Comparison of ENCODE assay signal across 8 cellular contexts in genomic region chr6:145736854-145737181, GRCh38. TPM values are rescaled to one million over a fixed set of nuclear protein-coding genes. Genes with fewer than 3 reads are reported as not detected.
DNase-seq lines count a peak whose midpoint lies in the region; TF ChIP-seq lines count a peak whose summit lies in the region.

No MANE protein-coding gene starts in this region.

- H4K91ac ChIP-seq in H9 (ENCODE audit: insufficient read length, low read depth, low read length) = no peak overlapping the region

- H3K23ac ChIP-seq in H9 (ENCODE audit: insufficient read length, low read depth, low read length) = no peak overlapping the region

- POLR2A ChIA-PET in activated CD4-positive, alpha-beta T cell treated with anti-CD3 and anti-CD28 coated beads, Interleukin-2, amount 10 ng/mL, durations not matched to agents 7 days and 5 days (lab: Charles Lee) = no interaction called here

- H3K4ac ChIP-seq in H9 (ENCODE audit: low read depth, low read length) = no peak overlapping the region

- CTCF ChIA-PET in activated CD4-positive, alpha-beta T cell treated with anti-CD3 and anti-CD28 coated beads, Interleukin-2, amount 10 ng/mL, durations not matched to agents 7 days and 5 days (lab: Charles Lee) = interaction anchor here (1.2 to 1.4 kb wide), 2 partner anchors 10 to 186 kb away, joined by 3 to 7 read pairs; no protein-coding TSS in a partner anchor

- H3K56ac ChIP-seq in H9 (ENCODE audit: insufficient read length, low read depth, low read length) = no peak overlapping the region

- H3K9ac ChIP-seq in rectal smooth muscle tissue (ENCODE audit: low read length) (no peak overlapping the region), H9 (ENCODE audit: extremely low read depth, insufficient read length, low read length) (no peak overlapping the region)

- H2AK5ac ChIP-seq in H9 (ENCODE audit: insufficient read length, low read length) = no peak overlapping the region

- H3K27me3 Mint-ChIP-seq in H9 (ENCODE audit: low read depth) = no peaks in the 10 kb centered on the region
- H3K27me3 Mint-ChIP-seq in activated CD4-positive, alpha-beta T cell treated with anti-CD3 and anti-CD28 coated beads, Interleukin-2, amount 10 ng/mL, durations not matched to agents 7 days and 5 days = no peaks in the 10 kb centered on the region

- peak overlapping the region; percentile 99 for H3K4me2 ChIP-seq in DOHH2 (ENCODE audit: low read length)
- no peak overlapping the region for H3K4me2 ChIP-seq in H9 (ENCODE audit: insufficient read depth, insufficient read length, low read length)

- peaks cover 10 to 17% of the 10 kb centered on the region in 2 experiments for H3K4me1 Mint-ChIP-seq in H9
- H3K4me1 Mint-ChIP-seq in activated CD4-positive, alpha-beta T cell treated with anti-CD3 and anti-CD28 coated beads, Interleukin-2, amount 10 ng/mL, durations not matched to agents 7 days and 5 days = peaks cover 21% of the 10 kb centered on the region

- H3K4me1 ChIP-seq in DOHH2 (ENCODE audit: control insufficient read depth, low read length) (peaks cover 28% of the 10 kb centered on the region), rectal smooth muscle tissue (ENCODE audit: control insufficient read depth, insufficient read depth, low read length) (peaks cover 14% of the 10 kb centered on the region), H9 (ENCODE audit: insufficient read depth, low read length) (no peaks in the 10 kb centered on the region)

- no peak overlapping the region for H2BK5ac ChIP-seq in H9 (ENCODE audit: insufficient read length, low read length)

- H3T11ph ChIP-seq in H9 (ENCODE audit: low read length) = no peak overlapping the region

- WGBS in H9 (ENCODE audit: extremely low coverage, insufficient read length, low lambda C conversion rate) = no CpG with 5 or more reads among the region's 5 CpGs

- H3F3A ChIP-seq in DOHH2 (ENCODE audit: control insufficient read depth, insufficient read depth) = peaks cover 23% of the 10 kb centered on the region

- H3K27me3 ChIP-seq in DOHH2 (ENCODE audit: control insufficient read depth, low read length) (no peaks in the 10 kb centered on the region), rectal smooth muscle tissue (ENCODE audit: control insufficient read depth, insufficient read depth, low read length) (no peaks in the 10 kb centered on the region), H9 (ENCODE audit: insufficient read depth, low read length) (no peaks in the 10 kb centered on the region)

- no peak overlapping the region for H3K18ac ChIP-seq in H9 (ENCODE audit: insufficient read length, low read depth, low read length)

- H4K20me1 ChIP-seq in DOHH2 (ENCODE audit: control insufficient read depth, insufficient read depth, low read depth, low read length) (no peaks in the 10 kb centered on the region), H9 (ENCODE audit: control insufficient read depth, insufficient read depth, insufficient read length) (no peaks in the 10 kb centered on the region)

- H2BK12ac ChIP-seq in H9 (ENCODE audit: insufficient read length, low read depth, low read length) = no peak overlapping the region

- H3K9me2 ChIP-seq in DOHH2 (replicated peaks; ENCODE audit: control insufficient read depth, low read length) = no peaks in the 10 kb centered on the region

- TF ChIP-seq CTCF in DOHH2 (IDR thresholded peaks at IDR 0.05; ENCODE audit: low read depth, low read length, poor library complexity, severe bottlenecking) (no peak), H9 (conservative IDR thresholded peaks at IDR 0.05) (no peak)

- no peak overlapping the region for H4K5ac ChIP-seq in H9 (ENCODE audit: insufficient read length, low read depth, low read length)

- H3K4me3 ChIP-seq in DOHH2 (ENCODE audit: low read length) = peak overlapping the region; percentile 93
- H3K4me3 ChIP-seq in rectal smooth muscle tissue (ENCODE audit: low read length) = peak overlapping the region; percentile 82

- H2AFZ ChIP-seq in H9 (ENCODE audit: low read length) = no peak overlapping the region

- peaks cover 7% of the 10 kb centered on the region; the same call in 1 of the 2 replicates for H3K36me3 ChIP-seq in DOHH2 (ENCODE audit: control insufficient read depth, low read length)
- H3K36me3 ChIP-seq in rectal smooth muscle tissue (ENCODE audit: control insufficient read depth, insufficient read depth, low read length) = no peaks in the 10 kb centered on the region

- H3K27ac ChIP-seq in DOHH2 (ENCODE audit: low read depth, low read length) = peak overlapping the region; percentile 96; the same call in 1 of the 2 replicates
- H3K27ac ChIP-seq in rectal smooth muscle tissue (ENCODE audit: low read depth, low read length) = peak overlapping the region; percentile 89
- no peak overlapping the region for H3K27ac ChIP-seq in H9 (ENCODE audit: insufficient read length, low read depth, low read length)

- peaks cover 0 to 3% (median 0%) of the 10 kb centered on the region in 3 experiments; a peak in 2 of 7 replicates for H3K36me3 Mint-ChIP-seq in H9 (ENCODE audit: insufficient read depth in 1 of 3, low read depth in 3 of 3)
- no peaks in the 10 kb centered on the region for H3K36me3 Mint-ChIP-seq in activated CD4-positive, alpha-beta T cell treated with anti-CD3 and anti-CD28 coated beads, Interleukin-2, amount 10 ng/mL, durations not matched to agents 7 days and 5 days (ENCODE audit: low read depth)

- H3K4me3 Mint-ChIP-seq in H9 = 0 out of 5 replicates have a peak overlapping the region, but pooled peaks of 1 of the 2 experiments have one; percentile 14
- H3K4me3 Mint-ChIP-seq in activated CD4-positive, alpha-beta T cell treated with anti-CD3 and anti-CD28 coated beads, Interleukin-2, amount 10 ng/mL, durations not matched to agents 7 days and 5 days = no peak overlapping the region

- no peak overlapping the region for H4K8ac ChIP-seq in H9 (replicated peaks; ENCODE audit: insufficient read length, low read depth, low read length)

- no peaks in the 10 kb centered on the region for H3K79me1 ChIP-seq in H9 (ENCODE audit: insufficient read depth, low read depth, low read length, poor library complexity, severe bottlenecking)

- H2BK20ac ChIP-seq in H9 (ENCODE audit: low read depth, low read length, poor library complexity, severe bottlenecking) = no peak overlapping the region

- H3K27ac Mint-ChIP-seq in H9 = no peak overlapping the region
- H3K27ac Mint-ChIP-seq in activated CD4-positive, alpha-beta T cell treated with anti-CD3 and anti-CD28 coated beads, Interleukin-2, amount 10 ng/mL, durations not matched to agents 7 days and 5 days = no peak overlapping the region

- H3K9me3 ChIP-seq in DOHH2 (ENCODE audit: control insufficient read depth, insufficient read depth, low read length) = no peaks in the 10 kb centered on the region
- H3K9me3 ChIP-seq in H9 (ENCODE audit: control insufficient read depth, low read depth, low read length) = no peaks in the 10 kb centered on the region

- peaks cover 36% of the 10 kb centered on the region for H3K79me2 ChIP-seq in DOHH2 (ENCODE audit: control insufficient read depth, low read length)
- no peaks in the 10 kb centered on the region for H3K79me2 ChIP-seq in H9 (ENCODE audit: insufficient read depth, low read length)

- no peaks in the 10 kb centered on the region for H3K23me2 ChIP-seq in H9 (ENCODE audit: insufficient read length, low read depth, low read length, poor library complexity, severe bottlenecking)

- no peak overlapping the region for H3K14ac ChIP-seq in H9 (ENCODE audit: insufficient read depth, low read length)

- H2BK120ac ChIP-seq in H9 (ENCODE audit: low read depth, low read length, poor library complexity, severe bottlenecking) = no peak overlapping the region

- peak; percentile 30 for DNase-seq in RPMI7951 (ENCODE audit: low read depth)
- DNase-seq in fibroblast of gingiva (ENCODE audit: low read depth) = peak; percentile 58
- no peak for DNase-seq in H9
- no peak for DNase-seq in DMS79 (lab: John Stamatoyannopoulos, UW)
- DNase-seq in activated CD4-positive, alpha-beta T cell treated with anti-CD3 and anti-CD28 coated beads, Interleukin-2, amount 10 ng/mL, durations not matched to agents 7 days and 5 days = no peak
- no peak for DNase-seq in activated naive CD4-positive, alpha-beta T cell (lab: John Stamatoyannopoulos, UW)

- no peak overlapping the region for H2BK15ac ChIP-seq in H9 (ENCODE audit: low read depth, low read length)

- peaks cover 4 to 13% of the 10 kb centered on the region in 2 experiments; a peak in 4 of 5 replicates for H3K9me3 Mint-ChIP-seq in H9
- peaks cover 2% of the 10 kb centered on the region for H3K9me3 Mint-ChIP-seq in activated CD4-positive, alpha-beta T cell treated with anti-CD3 and anti-CD28 coated beads, Interleukin-2, amount 10 ng/mL, durations not matched to agents 7 days and 5 days

RNA-seq across cellular contexts. Expression of gene EPM2A, which starts 1.5 kb away (rescaled TPM):
- total RNA-seq in RPMI7951 (2014; rRNA removed; shearing (Covaris generic)) = 6.6 and 7.1 TPM in 2 replicates
- 8.2 and 9.0 TPM in 2 replicates for total RNA-seq in H9 (2021)
- total RNA-seq in activated CD4-positive, alpha-beta T cell treated with anti-CD3 and anti-CD28 coated beads, Interleukin-2, amount 10 ng/mL, durations not matched to agents 7 days and 5 days = 1 to 10 TPM; 4.5 to 5.7 TPM

Comparison
In these comparisons a context has a peak if more than half of its experiments do, and no peak if none do; other contexts are left out.
1. DNase-seq: peak in RPMI7951 (single experiment) and fibroblast of gingiva (single experiment); none in H9 (single experiment), DMS79 (single experiment), activated CD4-positive, alpha-beta T cell treated with anti-CD3 and anti-CD28 coated beads, Interleukin-2, amount 10 ng/mL, durations not matched to agents 7 days and 5 days (single experiment) and activated naive CD4-positive, alpha-beta T cell (0 of 4).